In the genomic region with DNA sequence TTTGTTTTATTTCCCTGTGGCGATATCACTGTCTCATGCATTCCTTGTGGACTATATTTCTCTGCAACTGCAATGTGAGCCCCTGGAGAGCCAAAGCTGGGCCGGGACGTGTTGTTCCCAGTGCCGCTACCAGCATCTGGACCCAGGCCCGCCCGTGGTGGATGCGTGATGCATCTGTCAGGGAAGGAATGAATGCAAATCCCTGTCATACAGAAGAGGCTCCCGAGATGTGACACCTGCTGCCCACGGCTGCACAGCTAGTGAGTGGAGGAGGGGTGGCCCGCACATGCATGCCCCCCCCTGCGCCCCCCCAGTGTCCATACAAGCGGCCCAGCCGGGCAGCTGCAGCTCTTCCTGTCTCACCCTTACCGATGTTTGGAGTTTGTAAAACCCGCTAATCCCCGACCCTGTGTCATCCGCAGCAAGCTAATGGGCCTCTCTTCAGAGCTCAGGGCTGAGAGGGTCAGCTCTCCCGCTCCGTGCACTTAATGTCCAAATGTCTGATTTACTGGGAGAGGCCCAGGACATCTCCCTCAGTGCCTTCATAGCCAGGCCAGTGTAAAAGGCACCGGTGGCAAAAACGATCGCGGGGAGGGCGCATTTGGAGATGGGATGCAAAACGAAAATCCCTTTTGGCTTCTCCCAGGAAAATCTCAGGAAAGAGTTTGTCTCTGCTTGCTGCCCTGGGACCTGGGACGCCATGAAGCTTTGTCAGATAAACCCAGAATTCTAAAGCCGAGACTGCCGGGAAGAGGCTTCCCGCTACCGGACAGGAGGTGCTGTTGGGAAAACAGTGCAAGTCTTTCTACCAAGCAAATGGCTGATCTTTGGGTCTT, we compare ENCODE assay signal across 18 cellular contexts.
A peak's percentile ranks its signal among the peaks of the same experiment; 100 is the strongest.
DNase-seq lines count a peak whose midpoint lies in the region; ATAC-seq and TF ChIP-seq lines count a peak whose summit lies in the region.
"Had no signal": no experiment of that assay in that cellular context is flagged by ENCODE, and none has a peak within 500 bp of the region (broad histone marks: within the 10 kb centered on the region; RNA-seq: fewer than 3 reads in every experiment).

No MANE protein-coding gene starts in this region.

- no peaks in the 10 kb centered on the region for H3K9me3 Mint-ChIP-seq in glutamatergic neuron (ENCODE audit: unreplicated experiment)
- peaks cover 4% of the 10 kb centered on the region for H3K9me3 Mint-ChIP-seq in nephron
- H3K9me3 Mint-ChIP-seq: activated CD4-positive, alpha-beta T cell treated with anti-CD3 and anti-CD28 coated beads, Interleukin-2, amount 10 ng/mL, durations not matched to agents 7 days and 5 days had no signal

- ATAC-seq in HG03175 (IDR thresholded peaks at IDR 0.05; ENCODE audit: unreplicated experiment) (no peak), HG03521 (IDR thresholded peaks at IDR 0.05; ENCODE audit: unreplicated experiment) (no peak)
- ATAC-seq: HCT116 had no signal

- H3K4me1 ChIP-seq in transverse colon, result peaks cover 0 to 9% (median 1%) of the 10 kb centered on the region in 4 donors
- H3K4me1 ChIP-seq: BE2C had no signal

- WGBS in transverse colon (ENCODE audit: low coverage in 1 of 2), 2 donors, result 64 to 74% methylated on average over 11 to 28 of the region's 30 CpGs

- in situ Hi-C loops in transverse colon (cut with MboI; ENCODE audit: low pct_ligation_motif_present in 1 of 4, low pct_unique_long_range_greater_than_20kb in 1 of 4, low sequenced_read_pairs in 3 of 4), result no loop called here

- DNase-seq in glutamatergic neuron (peak; percentile 63), transverse colon (no peak), NCI-H526 (lab: John Stamatoyannopoulos, UW) (no peak)
- DNase-seq: activated CD4-positive, alpha-beta T cell treated with anti-CD3 and anti-CD28 coated beads, Interleukin-2, amount 10 ng/mL, durations not matched to agents 7 days and 5 days; activated naive CD4-positive, alpha-beta T cell; BE2C; dermis blood vessel endothelial cell; GF-D8; hypothalamus; left cardiac atrium; NCI-H187 treated with DMSO at 0.1 percent for 48 hours; T1000 had no signal

- no peak for TF ChIP-seq EP300 in transverse colon (IDR thresholded peaks at IDR 0.05; ENCODE audit: low read depth)

- H3K4me3 Mint-ChIP-seq in glutamatergic neuron (ENCODE audit: unreplicated experiment), result peak overlapping the region; percentile 55
- peak overlapping the region in 1 of 3 experiments; percentile 45 for H3K4me3 Mint-ChIP-seq in nephron
- H3K4me3 Mint-ChIP-seq: activated CD4-positive, alpha-beta T cell treated with anti-CD3 and anti-CD28 coated beads, Interleukin-2, amount 10 ng/mL, durations not matched to agents 7 days and 5 days had no signal

- peaks cover 32% of the 10 kb centered on the region for H3K4me1 Mint-ChIP-seq in glutamatergic neuron (ENCODE audit: low read depth, unreplicated experiment)
- peaks cover 59% of the 10 kb centered on the region for H3K4me1 Mint-ChIP-seq in nephron

- intact Hi-C loops in transverse colon (cut with DNase I; ENCODE audit: low total_unique reads), result no loop called here

- H3K4me3 ChIP-seq in WI38 (ENCODE audit: low read depth, low read length) (peak overlapping the region; percentile 38), transverse colon (no peak overlapping the region)

- peak overlapping the region in 3 of 4 donors; percentile 4 to 33 (median 12) for H3K27ac ChIP-seq in transverse colon

- TF ChIP-seq CTCF in WI38 (IDR thresholded peaks at IDR 0.05; ENCODE audit: low read depth, low read length) (no peak), glutamatergic neuron (IDR thresholded peaks at IDR 0.05; ENCODE audit: partially characterized antibody, unreplicated experiment) (no peak), nephron (IDR thresholded peaks at IDR 0.05; ENCODE audit: unreplicated experiment in 3 of 3) (no peak), transverse colon (IDR thresholded peaks at IDR 0.05) (no peak)

- no peaks in the 10 kb centered on the region for H3K36me3 ChIP-seq in transverse colon
- H3K36me3 ChIP-seq: BE2C had no signal

- no peaks in the 10 kb centered on the region for H3K9me3 ChIP-seq in transverse colon
- H3K9me3 ChIP-seq: BE2C had no signal

- peaks cover 25% of the 10 kb centered on the region for H3K27me3 ChIP-seq in transverse colon

- H3K27me3 Mint-ChIP-seq in glutamatergic neuron (ENCODE audit: unreplicated experiment) (no peaks in the 10 kb centered on the region), nephron (ENCODE audit: low read depth) (peaks cover 55% of the 10 kb centered on the region)

- peak overlapping the region; percentile 69 for H3K27ac Mint-ChIP-seq in glutamatergic neuron (ENCODE audit: unreplicated experiment)
- peak overlapping the region; percentile 36 to 81 (median 57) for H3K27ac Mint-ChIP-seq in nephron
- H3K27ac Mint-ChIP-seq: activated CD4-positive, alpha-beta T cell treated with anti-CD3 and anti-CD28 coated beads, Interleukin-2, amount 10 ng/mL, durations not matched to agents 7 days and 5 days; progenitor cell of endocrine pancreas had no signal

- no peaks in the 10 kb centered on the region for H3K36me3 Mint-ChIP-seq in glutamatergic neuron (ENCODE audit: unreplicated experiment)
- peaks cover 4% of the 10 kb centered on the region for H3K36me3 Mint-ChIP-seq in nephron (ENCODE audit: low read depth)

- TF ChIP-seq POLR2A in transverse colon (IDR thresholded peaks at IDR 0.05), result no peak
